16 cellular contexts compared by ENCODE assay signal in the genomic region with DNA sequence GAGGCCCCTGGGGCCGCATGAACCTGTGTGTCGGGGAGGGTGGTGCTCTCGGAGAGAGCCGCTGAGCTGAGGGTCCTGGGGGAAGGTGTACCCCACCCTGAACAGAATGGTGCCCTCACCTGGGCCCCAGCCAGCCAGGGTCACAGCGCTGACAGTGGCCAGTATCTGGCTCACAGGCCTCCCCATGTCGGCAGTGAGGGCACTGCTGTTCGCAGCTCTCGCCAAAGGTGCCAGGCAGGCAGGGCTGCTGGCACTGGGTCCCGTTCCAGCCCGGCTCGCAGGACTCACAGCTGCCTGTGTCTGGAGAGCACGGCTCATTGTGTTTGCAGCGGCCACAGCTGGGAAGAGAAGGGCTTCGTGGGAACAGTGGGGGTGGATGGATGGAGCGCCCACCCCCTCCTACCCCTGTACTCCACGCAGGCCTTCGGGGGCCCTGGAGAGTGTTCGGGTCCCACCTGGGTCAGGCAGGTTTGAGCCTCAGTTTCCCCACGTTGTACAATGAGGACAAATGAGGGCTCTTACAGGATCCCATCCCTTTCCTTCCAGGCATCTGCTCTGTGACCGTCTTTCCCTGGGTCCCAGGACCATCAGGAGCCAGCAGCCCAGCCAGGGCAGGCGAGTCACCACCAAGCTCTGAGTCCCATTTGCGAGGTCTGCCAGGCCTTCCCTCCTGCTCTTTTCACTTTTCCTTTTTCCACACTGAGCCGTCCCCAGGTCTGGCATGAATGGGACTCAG. TPM values are rescaled to one million over a fixed set of nuclear protein-coding genes. Genes with fewer than 3 reads are reported as not detected.
DNase-seq lines count a peak whose midpoint lies in the region; ATAC-seq, FAIRE-seq and TF ChIP-seq lines count a peak whose summit lies in the region.
"Had no signal": no experiment of that assay in that cellular context is flagged by ENCODE, and none has a peak within 500 bp of the region (broad histone marks: within the 10 kb centered on the region; RNA-seq: fewer than 3 reads in every experiment).

No MANE protein-coding gene starts in this region.

- DNase-seq in A549 (ENCODE audit: low read depth in 1 of 2, low spot score in 1 of 2) = no peak
- DNase-seq in NCI-H2196 treated with DMSO at 0.1 percent for 48 hours (lab: John Stamatoyannopoulos, UW; ENCODE audit: unreplicated experiment) = peak; percentile 9
- DNase-seq in islet precursor cell = peak; percentile 78
- no peak for DNase-seq in D721Med (ENCODE audit: insufficient read length, low spot score)
- DNase-seq in stimulated activated CD4-positive, alpha-beta T cell treated with anti-CD3 and anti-CD28 coated beads, Interleukin-4, amount 100 ng/mL, for 24 hours = no peak
- no peak for DNase-seq in OCI-M2 (lab: John Stamatoyannopoulos, UW; ENCODE audit: unreplicated experiment)
- DNase-seq: activated T-cell treated with anti-CD3 and anti-CD28 coated beads for 4 hours; EL; mucosa of descending colon; NCI-H2081; stimulated activated CD4-positive, alpha-beta T cell treated with anti-CD3 and anti-CD28 coated beads, Interleukin-2, amount 100 ng/mL, for 48 hours had no signal

- no peak for TF ChIP-seq EP300 in A549 (IDR thresholded peaks at IDR 0.05)

- no peaks in the 10 kb centered on the region for H3K9me3 ChIP-seq in A549
- H3K9me3 ChIP-seq: adrenal gland, mucosa of descending colon had no signal

- TF ChIP-seq POLR2A in A549 (IDR thresholded peaks at IDR 0.05; ENCODE audit: low read length) = no peak

- H3K4me1 ChIP-seq in A549 = peaks cover 23% of the 10 kb centered on the region

- no peak overlapping the region for H3K27ac ChIP-seq in A549
- H3K27ac ChIP-seq: adrenal gland, HL-60 had no signal

- CTCF ChIA-PET in A549 (lab: Yijun Ruan, JAX) = interaction anchor here (1.0 to 14.7 kb wide), 8 partner anchors 8 to 82 kb away, joined by 3 to 497 read pairs (median 5); partner anchors contain the start of genes PITPNA, RILP and SLC43A2

- H3K4me2 ChIP-seq in A549 = no peak overlapping the region

- peak; percentile 27 to 40; a peak in 5 of 6 replicates for ATAC-seq in A549
- ATAC-seq: activated CD4-positive, CD25-positive, alpha-beta regulatory T cell treated with anti-CD3 and anti-CD28 coated beads, Interleukin-2, amount 50 U/mL, for 24 hours; mucosa of descending colon; stimulated activated memory B cell treated with anti-CD40 and anti-IgM and Interleukin-4, amounts not matched to agents 10 μg/mL and 1 μg/mL and 100 μg/mL, for 72 hours had no signal

- POLR2A ChIA-PET in A549 (lab: Yijun Ruan, JAX) = no interaction called here

- FAIRE-seq in A549 (lab: Jason Lieb, UNC) = no peak
- FAIRE-seq in D721Med (lab: Jason Lieb, UNC) = no peak
- FAIRE-seq: colon had no signal

- no peak for TF ChIP-seq RAD21 in A549 (conservative IDR thresholded peaks at IDR 0.05 in 1 of 2, IDR thresholded peaks at IDR 0.05 in 1 of 2)

- TF ChIP-seq CTCF in A549 (IDR thresholded peaks at IDR 0.05) (no peak), D721Med (IDR thresholded peaks at IDR 0.05; ENCODE audit: insufficient read depth, missing control alignments) (no peak)

- no peak overlapping the region for H3K4me3 ChIP-seq in A549
- H3K4me3 ChIP-seq: adrenal gland, mucosa of descending colon had no signal

- WGBS in A549 (ENCODE audit: missing lambda C conversion rate) = 70% methylated on average over 23 of the region's 23 CpGs

TF ChIP-seq in A549, 52 proteins besides CTCF, POLR2A, EP300 and RAD21:
- TF ChIP-seq RCOR1 (IDR thresholded peaks at IDR 0.05; ENCODE audit: low read depth, low read length) (no peak), ATOH8 (CRISPR knock-in tag; IDR thresholded peaks at IDR 0.05; ENCODE audit: low read depth) (no peak), CBX8 (IDR thresholded peaks at IDR 0.05) (no peak), BHLHE40 (IDR thresholded peaks at IDR 0.05; ENCODE audit: low read depth, low read length) (no peak), EHF (CRISPR knock-in tag; IDR thresholded peaks at IDR 0.05) (no peak), REST (IDR thresholded peaks at IDR 0.05) (no peak), ZNF302 (CRISPR knock-in tag; IDR thresholded peaks at IDR 0.05) (no peak), HDAC2 (IDR thresholded peaks at IDR 0.05) (no peak), GATA3 (IDR thresholded peaks at IDR 0.05; ENCODE audit: borderline replicate concordance) (no peak), TFCP2L1 (CRISPR knock-in tag; IDR thresholded peaks at IDR 0.05) (no peak), KDM5A (IDR thresholded peaks at IDR 0.05) (no peak), SREBF2 (IDR thresholded peaks at IDR 0.05) (no peak), CHD2 (IDR thresholded peaks at IDR 0.05; ENCODE audit: low read length, partially characterized antibody) (no peak), CBX2 (IDR thresholded peaks at IDR 0.05; ENCODE audit: borderline replicate concordance, low read depth) (no peak), HOXB5 (CRISPR knock-in tag; IDR thresholded peaks at IDR 0.05) (no peak), NR3C1 (IDR thresholded peaks at IDR 0.05) (no peak), FOSL2 (IDR thresholded peaks at IDR 0.05) (no peak), FOSL2 (CRISPR knock-in tag; IDR thresholded peaks at IDR 0.05) (no peak), RNF2 (IDR thresholded peaks at IDR 0.05; ENCODE audit: borderline replicate concordance, low read depth) (no peak), E2F6 (IDR thresholded peaks at IDR 0.05; ENCODE audit: borderline replicate concordance, low read depth) (no peak)

RNA-seq across cellular contexts. Expression of gene SCARF1, which starts 5.0 kb away (rescaled TPM):
- polyA plus RNA-seq in A549 (2011; rRNA removed) (0.09 TPM in 2 replicates), A549 (2017; fragmentation: RNase III; extraction: RNeasy Plus Mini Kit Qiagen cat#74134 plus additional on column Dnase treatment) (0.21 to 0.30 TPM (median 0.30 TPM) in 3 replicates)
- 0.11 and 0.14 TPM in 2 replicates for polyA plus RNA-seq in A549 (2012; cell fraction: cytosol; rRNA removed)
- 0.49 and 0.92 TPM in 2 replicates for polyA plus RNA-seq in A549 (2012; cell fraction: nucleus; rRNA removed)
- 0.15 TPM in 1 of 2 replicates, not detected in the other for polyA minus RNA-seq in A549 (2011; rRNA and poly(A)+ RNA removed)

RNA-seq across cellular contexts. Expression of gene RILP, which starts 9.2 kb away (rescaled TPM):
- polyA plus RNA-seq in A549 (2011; rRNA removed) (6.4 and 8.2 TPM in 2 replicates), A549 (2017; fragmentation: RNase III; extraction: RNeasy Plus Mini Kit Qiagen cat#74134 plus additional on column Dnase treatment) (6.5 to 6.8 TPM (median 6.6 TPM) in 3 replicates)
- polyA plus RNA-seq in A549 (2012; cell fraction: cytosol; rRNA removed) = 11.6 and 13.2 TPM in 2 replicates
- polyA plus RNA-seq in A549 (2012; cell fraction: nucleus; rRNA removed) = 8.9 and 11.0 TPM in 2 replicates
- 3.8 and 4.1 TPM in 2 replicates for polyA minus RNA-seq in A549 (2011; rRNA and poly(A)+ RNA removed)

RNA-seq across cellular contexts. Expression of gene SLC43A2, which starts 11.9 kb away (rescaled TPM):
- 6.0 and 7.0 TPM in 2 replicates for polyA plus RNA-seq in A549 (2011; rRNA removed)
- polyA plus RNA-seq in A549 (2012; cell fraction: cytosol; rRNA removed) = 7.6 and 11.8 TPM in 2 replicates
- 16.4 and 24.1 TPM in 2 replicates for polyA plus RNA-seq in A549 (2012; cell fraction: nucleus; rRNA removed)
- polyA plus RNA-seq in A549 (2017; fragmentation: RNase III; extraction: RNeasy Plus Mini Kit Qiagen cat#74134 plus additional on column Dnase treatment) = 3.5 to 6.0 TPM (median 5.3 TPM) in 3 replicates
- polyA minus RNA-seq in A549 (2011; rRNA and poly(A)+ RNA removed) = 15.3 and 15.9 TPM in 2 replicates

RNA-seq across cellular contexts. Expression of gene PRPF8, which starts 44.2 kb away (rescaled TPM):
- polyA plus RNA-seq in A549 (2011; rRNA removed) (263 and 374 TPM in 2 replicates), A549 (2017; fragmentation: RNase III; extraction: RNeasy Plus Mini Kit Qiagen cat#74134 plus additional on column Dnase treatment) (228 to 250 TPM (median 234 TPM) in 3 replicates)
- 225 and 261 TPM in 2 replicates for polyA plus RNA-seq in A549 (2012; cell fraction: cytosol; rRNA removed)
- polyA plus RNA-seq in A549 (2012; cell fraction: nucleus; rRNA removed) = 743 and 891 TPM in 2 replicates
- 1,065 and 1,094 TPM in 2 replicates for polyA minus RNA-seq in A549 (2011; rRNA and poly(A)+ RNA removed)

Comparison
In these comparisons a context has a peak if more than half of its experiments do, and no peak if none do; other contexts are left out.
1. DNase-seq: peak in NCI-H2196 treated with DMSO at 0.1 percent for 48 hours (single experiment) and islet precursor cell (single experiment); none in A549 (0 of 2), D721Med (single experiment), stimulated activated CD4-positive, alpha-beta T cell treated with anti-CD3 and anti-CD28 coated beads, Interleukin-4, amount 100 ng/mL, for 24 hours (single experiment) and OCI-M2 (single experiment).